ENCODE assay signal across 27 cellular contexts in the genomic region with DNA sequence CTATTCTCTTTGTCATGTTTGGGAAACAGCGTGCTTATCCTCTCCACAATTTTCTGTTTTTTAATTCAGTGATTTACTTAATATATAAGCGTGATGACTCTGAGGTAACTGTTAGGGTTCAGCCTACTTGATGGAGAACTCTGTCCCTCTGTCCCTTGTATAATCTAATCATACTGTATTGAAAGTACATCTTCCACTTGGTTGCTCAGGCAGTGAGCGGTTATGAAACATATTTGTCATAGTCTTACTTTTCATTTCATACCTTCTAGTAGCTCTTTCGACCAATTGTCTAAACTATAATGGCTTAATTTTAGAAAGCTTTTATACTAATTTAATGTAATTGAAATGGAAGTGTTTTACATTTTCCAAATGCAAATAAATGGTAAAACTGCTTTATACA.
"Had no signal": no experiment of that assay in that cellular context is flagged by ENCODE, and none has a peak within 500 bp of the region (broad histone marks: within the 10 kb centered on the region; RNA-seq: fewer than 3 reads in every experiment).

No MANE protein-coding gene starts in this region.

- DNase-seq: activated CD4-positive, alpha-beta memory T cell treated with anti-CD3 and anti-CD28 coated beads, Interleukin-2, amount 10 ng/mL, durations not matched to agents 7 days and 5 days; activated CD4-positive, alpha-beta T cell treated with anti-CD3 and anti-CD28 coated beads, Interleukin-2, amount 50 U/mL, for 1 hour; activated CD4-positive, CD25-positive, alpha-beta regulatory T cell; activated gamma-delta T cell; activated naive CD4-positive, alpha-beta T cell treated with anti-CD3 and anti-CD28 coated beads for 36 hours; activated T-cell treated with anti-CD3 and anti-CD28 coated beads for 4 hours; activated T-cell treated with anti-CD3 and anti-CD28 coated beads, Interleukin-2, amount 50 U/mL, for 48 hours; amygdala; NCI-H1092; NCI-H1417 treated with DMSO at 0.1 percent for 48 hours; NCI-H1694; NCI-H2029; NCI-H345; NCI-H510A; NCI-H526 treated with DMSO at 0.1 percent for 48 hours; NCI-H82; Peyer's patch; SHP77; T-helper 17 cell; T-helper 9 cell had no signal

- H3K36me3 Mint-ChIP-seq: activated naive CD8-positive, alpha-beta T cell; brain had no signal

- H3K4me3 ChIP-seq: Peyer's patch, SJSA1 had no signal

- H3K4me1 ChIP-seq: Peyer's patch, SJSA1 had no signal

- H3K4me3 Mint-ChIP-seq: activated CD4-positive, alpha-beta memory T cell treated with anti-CD3 and anti-CD28 coated beads, Interleukin-2, amount 10 ng/mL, durations not matched to agents 7 days and 5 days; activated naive CD4-positive, alpha-beta T cell treated with anti-CD3 and anti-CD28 coated beads for 36 hours; activated naive CD8-positive, alpha-beta T cell; activated T-helper 17 cell treated with anti-CD3 and anti-CD28 coated beads, Interleukin-2, amount 50 U/mL, for 72 hours; brain; T-helper 17 cell had no signal

- H3K27me3 Mint-ChIP-seq: activated CD4-positive, alpha-beta memory T cell treated with anti-CD3 and anti-CD28 coated beads, Interleukin-2, amount 10 ng/mL, durations not matched to agents 7 days and 5 days; activated naive CD8-positive, alpha-beta T cell; activated T-helper 17 cell treated with anti-CD3 and anti-CD28 coated beads, Interleukin-2, amount 50 U/mL, for 72 hours; brain; T-helper 17 cell had no signal

- ATAC-seq: activated T-helper 17 cell treated with anti-CD3 and anti-CD28 coated beads, Interleukin-2, amount 50 U/mL, for 72 hours; T-helper 17 cell had no signal

- FAIRE-seq: astrocyte, TTC549 had no signal

- H3K36me3 ChIP-seq: Peyer's patch, SJSA1 had no signal

- H3K27ac ChIP-seq: Peyer's patch, RWPE1, SJSA1 had no signal

- H3K4me1 Mint-ChIP-seq: activated CD4-positive, alpha-beta memory T cell treated with anti-CD3 and anti-CD28 coated beads, Interleukin-2, amount 10 ng/mL, durations not matched to agents 7 days and 5 days; activated T-helper 17 cell treated with anti-CD3 and anti-CD28 coated beads, Interleukin-2, amount 50 U/mL, for 72 hours; brain; T-helper 17 cell had no signal

- H3K9me3 ChIP-seq: Peyer's patch, SJSA1 had no signal

- H3K27me3 ChIP-seq: Peyer's patch, SJSA1 had no signal

- H3K27ac Mint-ChIP-seq: activated CD4-positive, alpha-beta memory T cell treated with anti-CD3 and anti-CD28 coated beads, Interleukin-2, amount 10 ng/mL, durations not matched to agents 7 days and 5 days; activated naive CD4-positive, alpha-beta T cell treated with anti-CD3 and anti-CD28 coated beads for 36 hours; activated naive CD8-positive, alpha-beta T cell; activated T-helper 17 cell treated with anti-CD3 and anti-CD28 coated beads, Interleukin-2, amount 50 U/mL, for 72 hours; brain; T-helper 17 cell had no signal

- H3K9me3 Mint-ChIP-seq: activated T-helper 17 cell treated with anti-CD3 and anti-CD28 coated beads, Interleukin-2, amount 50 U/mL, for 72 hours; brain had no signal
